ENCODE assay signal across 14 cellular contexts in genomic region chr3:184491867-184492615, GRCh38.
DNase-seq lines count a peak whose midpoint lies in the region; ATAC-seq lines count a peak whose summit lies in the region.
"Had no signal": no experiment of that assay in that cellular context is flagged by ENCODE, and none has a peak within 500 bp of the region (broad histone marks: within the 10 kb centered on the region; RNA-seq: fewer than 3 reads in every experiment).

No MANE protein-coding gene starts in this region.

- peak overlapping the region; percentile 27 for H3K4me3 Mint-ChIP-seq in activated CD4-positive, alpha-beta T cell treated with anti-CD3 and anti-CD28 coated beads for 36 hours
- peak overlapping the region; percentile 4 for H3K4me3 Mint-ChIP-seq in stimulated activated memory B cell treated with anti-CD40 and anti-IgM and Interleukin-4, amounts not matched to agents 10 μg/mL and 1 μg/mL and 100 μg/mL, for 72 hours
- H3K4me3 Mint-ChIP-seq: memory B cell had no signal

- POLR2A ChIA-PET in activated CD4-positive, alpha-beta T cell treated with anti-CD3 and anti-CD28 coated beads for 36 hours (lab: Charles Lee), result interaction anchor here (0.6 kb wide), 1 partner anchor 166 kb away, joined by 4 read pairs; no protein-coding TSS in a partner anchor

- H3K4me1 ChIP-seq in iPS-15b (ENCODE audit: control insufficient read depth, insufficient read depth, low read length), result no peaks in the 10 kb centered on the region
- H3K4me1 ChIP-seq: uterus had no signal

- peaks cover 42% of the 10 kb centered on the region for H3K27me3 Mint-ChIP-seq in activated CD4-positive, alpha-beta T cell treated with anti-CD3 and anti-CD28 coated beads for 36 hours
- H3K27me3 Mint-ChIP-seq in stimulated activated memory B cell treated with anti-CD40 and anti-IgM and Interleukin-4, amounts not matched to agents 10 μg/mL and 1 μg/mL and 100 μg/mL, for 72 hours, result peaks cover 66% of the 10 kb centered on the region

- no peaks in the 10 kb centered on the region for H3K36me3 ChIP-seq in iPS-15b (ENCODE audit: control insufficient read depth, insufficient read depth, low read length)
- H3K36me3 ChIP-seq: uterus had no signal

- H3K9me3 Mint-ChIP-seq in activated CD4-positive, alpha-beta T cell treated with anti-CD3 and anti-CD28 coated beads for 36 hours (ENCODE audit: low read depth), result no peaks in the 10 kb centered on the region
- H3K9me3 Mint-ChIP-seq in stimulated activated memory B cell treated with anti-CD40 and anti-IgM and Interleukin-4, amounts not matched to agents 10 μg/mL and 1 μg/mL and 100 μg/mL, for 72 hours, result no peaks in the 10 kb centered on the region
- H3K9me3 Mint-ChIP-seq: memory B cell had no signal

- H3K27me3 ChIP-seq in iPS-15b (ENCODE audit: control insufficient read depth, insufficient read depth, low read length), result peaks cover 57% of the 10 kb centered on the region

- no peaks in the 10 kb centered on the region for H3K9me3 ChIP-seq in iPS-15b (ENCODE audit: control insufficient read depth, insufficient read depth, low read length)
- H3K9me3 ChIP-seq: uterus had no signal

- CTCF ChIA-PET in activated CD4-positive, alpha-beta T cell treated with anti-CD3 and anti-CD28 coated beads for 36 hours (lab: Charles Lee), result interaction anchor here (1.0 kb wide), 1 partner anchor 17 kb away, joined by 3 read pairs; no protein-coding TSS in a partner anchor

- peak overlapping the region; percentile 58 for H3K4me3 ChIP-seq in iPS-15b (ENCODE audit: low read depth, low read length)
- H3K4me3 ChIP-seq: SK-N-MC, uterus had no signal

- intact Hi-C loops in activated CD4-positive, alpha-beta T cell treated with anti-CD3 and anti-CD28 coated beads for 36 hours (cut with DNase I, micrococcal nuclease), result no loop called here

- no peak overlapping the region for H3K27ac Mint-ChIP-seq in activated CD4-positive, alpha-beta T cell treated with anti-CD3 and anti-CD28 coated beads for 36 hours
- H3K27ac Mint-ChIP-seq in stimulated activated memory B cell treated with anti-CD40 and anti-IgM and Interleukin-4, amounts not matched to agents 10 μg/mL and 1 μg/mL and 100 μg/mL, for 72 hours, result no peak overlapping the region
- H3K27ac Mint-ChIP-seq: memory B cell had no signal

- no peak for DNase-seq in activated CD4-positive, alpha-beta T cell treated with anti-CD3 and anti-CD28 coated beads for 36 hours
- DNase-seq in activated CD4-positive, alpha-beta T cell treated with anti-CD3 and anti-CD28 coated beads for 48 hours, result no peak
- DNase-seq in UCSD-AML1 (lab: John Stamatoyannopoulos, UW; ENCODE audit: unreplicated experiment) (peak; percentile 69), HuH-7 (ENCODE audit: low spot score) (no peak)
- no peak for DNase-seq in activated CD8-positive, alpha-beta memory T cell treated with anti-CD3 and anti-CD28 coated beads for 24 hours
- DNase-seq: activated effector memory CD4-positive, alpha-beta T cell treated with Interleukin-2 at 50 U/mL for 16 hours; NCI-H2081; stimulated activated CD4-positive, alpha-beta T cell treated with anti-CD3 and anti-CD28 coated beads, Interleukin-4, amount 100 ng/mL, for 24 hours had no signal

- no peak overlapping the region for H3K9ac ChIP-seq in iPS-15b (ENCODE audit: low read depth, low read length)

- H3K4me1 Mint-ChIP-seq in activated CD4-positive, alpha-beta T cell treated with anti-CD3 and anti-CD28 coated beads for 36 hours, result peaks cover 5% of the 10 kb centered on the region
- peaks cover 7% of the 10 kb centered on the region for H3K4me1 Mint-ChIP-seq in stimulated activated memory B cell treated with anti-CD40 and anti-IgM and Interleukin-4, amounts not matched to agents 10 μg/mL and 1 μg/mL and 100 μg/mL, for 72 hours

- H3K36me3 Mint-ChIP-seq in activated CD4-positive, alpha-beta T cell treated with anti-CD3 and anti-CD28 coated beads for 36 hours (ENCODE audit: low read depth), result no peaks in the 10 kb centered on the region
- H3K36me3 Mint-ChIP-seq in stimulated activated memory B cell treated with anti-CD40 and anti-IgM and Interleukin-4, amounts not matched to agents 10 μg/mL and 1 μg/mL and 100 μg/mL, for 72 hours, result no peaks in the 10 kb centered on the region
- H3K36me3 Mint-ChIP-seq: memory B cell had no signal

- no peak for ATAC-seq in activated CD4-positive, alpha-beta T cell treated with anti-CD3 and anti-CD28 coated beads for 36 hours
- no peak for ATAC-seq in stimulated activated memory B cell treated with anti-CD40 and anti-IgM and Interleukin-4, amounts not matched to agents 10 μg/mL and 1 μg/mL and 100 μg/mL, for 72 hours
- ATAC-seq in HG03378 (IDR thresholded peaks at IDR 0.05; ENCODE audit: unreplicated experiment), result no peak
